ENCODE assay signal across 14 cellular contexts in genomic region chr3:118550122-118550521, GRCh38.
DNase-seq lines count a peak whose midpoint lies in the region; TF ChIP-seq lines count a peak whose summit lies in the region.
"Had no signal": no experiment of that assay in that cellular context is flagged by ENCODE, and none has a peak within 500 bp of the region (broad histone marks: within the 10 kb centered on the region; RNA-seq: fewer than 3 reads in every experiment).

No MANE protein-coding gene starts in this region.

- WGBS in mesodermal cell (ENCODE audit: insufficient coverage in 2 of 2), 2 experiments, result 100% methylated on average over 1 of the region's 2 CpGs; no CpG with 5 or more reads in 1 of the 2 experiments

- no peak for DNase-seq in colonic mucosa
- peak; percentile 32 for DNase-seq in fibroblast of pulmonary artery (ENCODE audit: low read depth)
- no peak for DNase-seq in stimulated activated naive CD4-positive, alpha-beta T cell treated with Interleukin-2 at 50 U/mL for 16 hours (lab: John Stamatoyannopoulos, UW)
- no peak for DNase-seq in mesenteric fat pad (ENCODE audit: low spot score)
- no peak for DNase-seq in WERI-Rb-1
- DNase-seq: C1 segment of cervical spinal cord; Calu3; CD4-positive, alpha-beta T cell; DMS79; H9 had no signal

- H3K4me1 ChIP-seq in HUES48 (ENCODE audit: control insufficient read depth, insufficient read depth, low read length), result 0 out of 2 replicates have a peak, but pooled peaks cover 4% of the 10 kb centered on the region
- H3K4me1 ChIP-seq in colonic mucosa, result no peaks in the 10 kb centered on the region
- peaks cover 28% of the 10 kb centered on the region for H3K4me1 ChIP-seq in mesodermal cell (ENCODE audit: control insufficient read depth, insufficient read depth, low read length, poor library complexity, severe bottlenecking)

- H3K36me3 ChIP-seq in HUES48 (ENCODE audit: control insufficient read depth, insufficient read depth, low read length), result no peaks in the 10 kb centered on the region
- H3K36me3 ChIP-seq in colonic mucosa, result no peaks in the 10 kb centered on the region
- no peaks in the 10 kb centered on the region for H3K36me3 ChIP-seq in mesodermal cell (ENCODE audit: control insufficient read depth, insufficient read depth, low read length)
- H3K36me3 ChIP-seq in WERI-Rb-1, result no peaks in the 10 kb centered on the region

- no peak overlapping the region for H3K4me3 ChIP-seq in HUES48 (ENCODE audit: low read depth, low read length)
- no peak overlapping the region for H3K4me3 ChIP-seq in colonic mucosa
- no peak overlapping the region for H3K4me3 ChIP-seq in fibroblast of pulmonary artery (replicated peaks; ENCODE audit: low read depth, low read length)
- no peak overlapping the region for H3K4me3 ChIP-seq in mesodermal cell (ENCODE audit: extremely low read depth, insufficient read depth, low read length, poor library complexity, severe bottlenecking)
- no peak overlapping the region for H3K4me3 ChIP-seq in WERI-Rb-1 (ENCODE audit: low read depth, low read length)
- H3K4me3 ChIP-seq: GM12878, GM23338 had no signal

- intact Hi-C loops in colonic mucosa (cut with DNase I), result no loop called here

- H3K27ac ChIP-seq in HUES48 (ENCODE audit: low read depth, low read length) (peak overlapping the region; percentile 42), colonic mucosa (peak overlapping the region; percentile 8), mesodermal cell (ENCODE audit: low read depth, low read length, severe bottlenecking) (peak overlapping the region; percentile 87), WERI-Rb-1 (no peak overlapping the region)

- TF ChIP-seq CTCF in colonic mucosa (IDR thresholded peaks at IDR 0.05) (no peak), fibroblast of pulmonary artery (IDR thresholded peaks at IDR 0.05; ENCODE audit: low read length, missing control alignments) (no peak), WERI-Rb-1 (IDR thresholded peaks at IDR 0.05; ENCODE audit: low read depth, low read length) (no peak)

- H3K9ac ChIP-seq in HUES48 (ENCODE audit: low read depth, low read length), result no peak overlapping the region
- H3K9ac ChIP-seq in colonic mucosa (ENCODE audit: low read depth in 2 of 2, low read length in 2 of 2), result no peak overlapping the region

- H3K9me3 ChIP-seq in HUES48 (ENCODE audit: control insufficient read depth, insufficient read depth, low read length), result no peaks in the 10 kb centered on the region
- H3K9me3 ChIP-seq in colonic mucosa, result no peaks in the 10 kb centered on the region
- H3K9me3 ChIP-seq in mesodermal cell (ENCODE audit: control insufficient read depth, low read length), result no peaks in the 10 kb centered on the region
- H3K9me3 ChIP-seq in WERI-Rb-1 (ENCODE audit: severe bottlenecking), result no peaks in the 10 kb centered on the region

- no peaks in the 10 kb centered on the region for H3K27me3 ChIP-seq in HUES48 (ENCODE audit: control insufficient read depth, insufficient read depth, low read length)
- H3K27me3 ChIP-seq in colonic mucosa, result no peaks in the 10 kb centered on the region
- peaks cover 21% of the 10 kb centered on the region for H3K27me3 ChIP-seq in WERI-Rb-1 (ENCODE audit: insufficient read depth, low read depth, severe bottlenecking)
